24 cellular contexts compared by ENCODE assay signal in the genomic region with DNA sequence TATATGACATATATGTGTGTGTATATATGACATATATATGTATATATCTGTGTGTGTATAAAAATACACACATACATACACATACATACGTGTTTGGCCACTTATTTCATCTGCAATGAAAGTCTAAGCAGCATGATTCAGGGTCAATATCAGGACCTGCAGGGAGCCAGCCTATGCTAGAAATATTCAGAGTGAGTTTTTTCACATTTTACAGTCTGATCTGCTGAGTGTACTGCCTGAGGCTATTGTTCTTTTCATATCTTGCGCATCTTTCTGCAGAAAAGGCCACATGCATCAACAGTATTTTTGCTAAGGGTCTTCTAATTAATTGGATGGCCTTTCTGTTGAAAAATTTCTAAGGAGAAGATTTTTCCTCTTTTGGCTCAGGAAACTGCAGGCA.
"Had no signal": no experiment of that assay in that cellular context is flagged by ENCODE, and none has a peak within 500 bp of the region (broad histone marks: within the 10 kb centered on the region; RNA-seq: fewer than 3 reads in every experiment).

No MANE protein-coding gene starts in this region.

- H3K79me2 ChIP-seq: hepatocyte had no signal

- DNase-seq: islet precursor cell; left ventricle myocardium inferior; mesendoderm; midbrain; mucosa of descending colon; naive thymus-derived CD4-positive, alpha-beta T cell; ovary; posterior cingulate gyrus; retina; right cardiac atrium; stimulated activated CD4-positive, alpha-beta T cell treated with anti-CD3 and anti-CD28 coated beads, Interleukin-12 subunit alpha, Interleukin-12 subunit beta, amount 100 ng/mL, for 4 hours; stimulated activated CD4-positive, alpha-beta T cell treated with anti-CD3 and anti-CD28 coated beads, Interleukin-15, amount 100 ng/mL, for 24 hours; stimulated activated CD4-positive, alpha-beta T cell treated with anti-CD3 and anti-CD28 coated beads, Interleukin-2, amount 100 ng/mL, for 24 hours; stimulated activated CD4-positive, alpha-beta T cell treated with anti-CD3 and anti-CD28 coated beads, Interleukin-4, amount 100 ng/mL, for 1 hour; stimulated activated naive B cell treated with anti-CD40 and anti-IgM and Interleukin-4, amounts not matched to agents 10 μg/mL and 1 μg/mL and 100 μg/mL, for 72 hours; tibial artery; upper lobe of right lung had no signal

- H3K4me2 ChIP-seq: hepatocyte had no signal

- H3K27me3 ChIP-seq: hepatocyte, ovary, suprapubic skin, tibial artery, upper lobe of right lung had no signal

- H3K4me1 ChIP-seq: prostate gland, suprapubic skin, tibial artery, upper lobe of right lung had no signal

- H3K9me3 ChIP-seq: left ventricle myocardium inferior, mucosa of descending colon, ovary, prostate gland, suprapubic skin, thoracic aorta, tibial artery, upper lobe of right lung had no signal

- H3K27ac ChIP-seq: hepatocyte, left ventricle myocardium inferior, ovary, prostate gland, skin epidermis, suprapubic skin, thoracic aorta, tibial artery, upper lobe of right lung had no signal

- FAIRE-seq: urothelium cell line had no signal

- H2AFZ ChIP-seq: hepatocyte had no signal

- H3K36me3 ChIP-seq: left ventricle myocardium inferior, ovary, prostate gland, suprapubic skin, thoracic aorta, tibial artery, upper lobe of right lung had no signal

- H3K4me3 ChIP-seq: hepatocyte, left ventricle myocardium inferior, lung, mucosa of descending colon, ovary, prostate gland, skin epidermis, suprapubic skin, thoracic aorta, tibial artery, upper lobe of right lung had no signal
